Comparison of ENCODE assay signal across 1 cellular context in the genomic region with DNA sequence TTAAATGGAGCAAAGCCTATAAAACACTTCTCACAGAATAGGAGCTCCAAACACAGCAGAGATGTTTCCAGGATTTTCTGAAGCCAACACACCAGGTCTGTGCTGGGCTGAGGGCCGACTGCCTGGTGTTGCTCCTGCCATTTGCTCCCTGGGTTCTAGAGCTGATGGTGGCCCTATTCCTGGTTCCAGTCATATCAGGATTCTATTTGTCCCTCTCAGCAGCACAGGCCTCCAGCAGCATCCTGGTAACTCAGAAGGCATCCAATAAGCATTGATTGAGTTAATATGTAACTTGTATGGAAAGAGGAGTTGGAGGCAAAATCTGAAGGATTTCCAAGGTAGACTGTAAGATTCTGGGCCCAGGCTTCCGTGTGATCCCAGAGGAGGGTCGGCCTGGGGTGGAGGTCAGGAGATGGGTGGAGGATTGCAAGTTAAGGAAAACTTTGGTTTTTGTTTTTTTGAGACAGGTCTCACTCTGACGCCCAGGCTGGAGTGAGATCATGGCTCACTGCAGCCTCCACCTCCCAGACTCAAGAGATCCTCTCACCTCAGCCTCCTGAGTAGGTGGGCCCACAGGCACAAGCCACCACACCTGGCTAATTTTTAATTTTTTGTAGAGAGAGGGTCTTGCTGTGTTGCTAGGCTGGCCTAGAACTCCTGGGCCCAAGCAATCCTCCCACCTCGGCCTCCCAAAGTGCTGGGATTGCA.
TF ChIP-seq lines count a peak whose summit lies in the region.

No MANE protein-coding gene starts in this region.

TF ChIP-seq in GM23338, 12 proteins besides CTCF, POLR2A, EP300 and RAD21:
- TF ChIP-seq JUNB (IDR thresholded peaks at IDR 0.05; ENCODE audit: unreplicated experiment) (no peak), POLR2AphosphoS5 (IDR thresholded peaks at IDR 0.05; ENCODE audit: low read depth) (no peak), STAT1 (IDR thresholded peaks at IDR 0.05; ENCODE audit: unreplicated experiment) (no peak), CREB1 (CRISPR knock-in tag; IDR thresholded peaks at IDR 0.05; ENCODE audit: low read depth) (no peak), NANOG (IDR thresholded peaks at IDR 0.05; ENCODE audit: borderline replicate concordance) (no peak), ZNF331 (CRISPR knock-in tag; IDR thresholded peaks at IDR 0.05; ENCODE audit: low read depth) (no peak), EZH2 (IDR thresholded peaks at IDR 0.05; ENCODE audit: low read depth, unreplicated experiment) (no peak), EZH2phosphoT487 (IDR thresholded peaks at IDR 0.05; ENCODE audit: unreplicated experiment) (no peak), ZNF114 (CRISPR knock-in tag; IDR thresholded peaks at IDR 0.05) (no peak)
- TF ChIP-seq, protein P1, sequence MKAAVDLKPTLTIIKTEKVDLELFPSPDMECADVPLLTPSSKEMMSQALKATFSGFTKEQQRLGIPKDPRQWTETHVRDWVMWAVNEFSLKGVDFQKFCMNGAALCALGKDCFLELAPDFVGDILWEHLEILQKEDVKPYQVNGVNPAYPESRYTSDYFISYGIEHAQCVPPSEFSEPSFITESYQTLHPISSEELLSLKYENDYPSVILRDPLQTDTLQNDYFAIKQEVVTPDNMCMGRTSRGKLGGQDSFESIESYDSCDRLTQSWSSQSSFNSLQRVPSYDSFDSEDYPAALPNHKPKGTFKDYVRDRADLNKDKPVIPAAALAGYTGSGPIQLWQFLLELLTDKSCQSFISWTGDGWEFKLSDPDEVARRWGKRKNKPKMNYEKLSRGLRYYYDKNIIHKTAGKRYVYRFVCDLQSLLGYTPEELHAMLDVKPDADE (IDR thresholded peaks at IDR 0.05), result no peak
- TF ChIP-seq, protein P2, sequence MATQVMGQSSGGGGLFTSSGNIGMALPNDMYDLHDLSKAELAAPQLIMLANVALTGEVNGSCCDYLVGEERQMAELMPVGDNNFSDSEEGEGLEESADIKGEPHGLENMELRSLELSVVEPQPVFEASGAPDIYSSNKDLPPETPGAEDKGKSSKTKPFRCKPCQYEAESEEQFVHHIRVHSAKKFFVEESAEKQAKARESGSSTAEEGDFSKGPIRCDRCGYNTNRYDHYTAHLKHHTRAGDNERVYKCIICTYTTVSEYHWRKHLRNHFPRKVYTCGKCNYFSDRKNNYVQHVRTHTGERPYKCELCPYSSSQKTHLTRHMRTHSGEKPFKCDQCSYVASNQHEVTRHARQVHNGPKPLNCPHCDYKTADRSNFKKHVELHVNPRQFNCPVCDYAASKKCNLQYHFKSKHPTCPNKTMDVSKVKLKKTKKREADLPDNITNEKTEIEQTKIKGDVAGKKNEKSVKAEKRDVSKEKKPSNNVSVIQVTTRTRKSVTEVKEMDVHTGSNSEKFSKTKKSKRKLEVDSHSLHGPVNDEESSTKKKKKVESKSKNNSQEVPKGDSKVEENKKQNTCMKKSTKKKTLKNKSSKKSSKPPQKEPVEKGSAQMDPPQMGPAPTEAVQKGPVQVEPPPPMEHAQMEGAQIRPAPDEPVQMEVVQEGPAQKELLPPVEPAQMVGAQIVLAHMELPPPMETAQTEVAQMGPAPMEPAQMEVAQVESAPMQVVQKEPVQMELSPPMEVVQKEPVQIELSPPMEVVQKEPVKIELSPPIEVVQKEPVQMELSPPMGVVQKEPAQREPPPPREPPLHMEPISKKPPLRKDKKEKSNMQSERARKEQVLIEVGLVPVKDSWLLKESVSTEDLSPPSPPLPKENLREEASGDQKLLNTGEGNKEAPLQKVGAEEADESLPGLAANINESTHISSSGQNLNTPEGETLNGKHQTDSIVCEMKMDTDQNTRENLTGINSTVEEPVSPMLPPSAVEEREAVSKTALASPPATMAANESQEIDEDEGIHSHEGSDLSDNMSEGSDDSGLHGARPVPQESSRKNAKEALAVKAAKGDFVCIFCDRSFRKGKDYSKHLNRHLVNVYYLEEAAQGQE (IDR thresholded peaks at IDR 0.05; ENCODE audit: unreplicated experiment), result no peak
